ENCODE assay signal across 14 cellular contexts in the genomic region with DNA sequence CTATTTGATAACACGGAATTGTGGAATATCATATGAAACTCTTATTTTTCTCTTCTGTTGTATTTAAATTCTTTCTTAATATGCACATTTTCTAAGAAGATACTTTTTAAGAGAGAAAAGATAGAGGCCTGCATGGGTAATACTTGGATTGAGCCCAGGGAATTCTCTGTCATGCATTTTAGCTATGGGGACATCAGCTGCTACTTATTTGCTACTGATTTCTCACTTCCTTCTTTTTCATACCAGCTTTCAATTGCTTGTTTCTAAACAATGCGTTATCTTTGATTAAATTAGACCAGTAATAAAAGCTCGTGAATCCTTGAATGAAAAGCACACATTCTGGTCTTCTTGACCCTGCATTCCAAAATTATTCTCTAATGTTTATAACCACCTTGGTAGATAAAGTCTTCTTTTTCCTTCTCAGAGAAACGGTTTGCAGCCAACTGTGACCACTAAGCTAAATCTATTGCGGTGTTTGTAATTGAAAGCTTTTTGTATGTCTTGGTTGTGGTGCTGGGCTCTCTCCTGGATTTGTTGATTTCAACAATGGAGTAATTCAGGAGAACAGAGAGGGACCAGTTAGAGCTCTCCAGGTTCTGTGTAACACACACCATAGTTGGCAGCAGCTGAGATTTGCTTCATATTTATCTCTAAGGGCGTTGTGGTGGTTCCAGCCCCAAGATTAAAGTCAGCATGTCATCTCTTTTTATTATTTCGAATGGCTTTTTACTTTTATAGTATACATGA.
DNase-seq lines count a peak whose midpoint lies in the region; ATAC-seq lines count a peak whose summit lies in the region.
"Had no signal": no experiment of that assay in that cellular context is flagged by ENCODE, and none has a peak within 500 bp of the region (broad histone marks: within the 10 kb centered on the region; RNA-seq: fewer than 3 reads in every experiment).

No MANE protein-coding gene starts in this region.

- peak overlapping the region; percentile 68 for H3K27ac ChIP-seq in caudate nucleus (ENCODE audit: low read depth, low read length)
- H3K27ac ChIP-seq: adrenal gland, upper lobe of left lung had no signal

- ATAC-seq in sciatic nerve (peak; percentile 60), GM21529 (IDR thresholded peaks at IDR 0.05; ENCODE audit: unreplicated experiment) (no peak)
- ATAC-seq: left colon had no signal

- DNase-seq in NCI-H146 (lab: John Stamatoyannopoulos, UW) (peak; percentile 11), NCI-H146 treated with DMSO at 0.1 percent for 48 hours (lab: John Stamatoyannopoulos, UW; ENCODE audit: unreplicated experiment) (no peak), NCI-H2081 treated with DMSO at 0.1 percent for 48 hours (lab: John Stamatoyannopoulos, UW) (peak; percentile 54), caudate nucleus (lab: John Stamatoyannopoulos, UW) (peak in 4 of 61 donors; percentile 7 to 29 (median 10)), sciatic nerve (ENCODE audit: low spot score) (no peak), HUDEP-2 (lab: John Stamatoyannopoulos, UW; ENCODE audit: unreplicated experiment in 76 of 76) (no peak), LoVo (ENCODE audit: low spot score) (no peak)
- DNase-seq: HCEC 1CT, left colon, NCI-H510A, SK-N-SH, upper lobe of left lung had no signal

- intact Hi-C loops in sciatic nerve (cut with DNase I) = no loop called here

Comparison
In these comparisons a context has a peak if more than half of its experiments do, and no peak if none do; other contexts are left out.
1. DNase-seq: peak in NCI-H146 (single experiment) and NCI-H2081 treated with DMSO at 0.1 percent for 48 hours (single experiment); none in NCI-H146 treated with DMSO at 0.1 percent for 48 hours (single experiment), sciatic nerve (single experiment), HUDEP-2 (0 of 76) and LoVo (single experiment).